In the genomic region with DNA sequence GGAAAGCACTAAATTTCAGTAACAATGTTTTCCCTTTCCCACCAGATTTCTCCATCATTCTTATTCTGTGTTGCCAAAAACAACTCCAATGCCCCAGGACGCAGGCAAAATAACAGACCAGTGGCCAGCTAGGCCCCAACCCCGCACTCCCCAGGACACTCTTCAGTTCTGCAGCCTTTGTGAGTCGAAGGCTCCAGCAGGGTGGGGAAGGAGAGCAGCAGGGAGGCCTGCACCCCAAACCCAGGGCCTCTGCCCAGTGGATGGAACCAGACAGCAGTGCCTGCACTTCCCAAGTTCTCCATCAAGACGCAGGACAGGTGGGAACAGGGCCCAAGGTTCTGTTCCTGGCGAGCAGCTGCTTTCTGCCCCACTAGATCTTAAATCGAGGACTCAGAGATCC, we compare ENCODE assay signal across 13 cellular contexts. TPM values are rescaled to one million over a fixed set of nuclear protein-coding genes. Genes with fewer than 3 reads are reported as not detected.
DNase-seq lines count a peak whose midpoint lies in the region; ATAC-seq and TF ChIP-seq lines count a peak whose summit lies in the region.
"Had no signal": no experiment of that assay in that cellular context is flagged by ENCODE, and none has a peak within 500 bp of the region (broad histone marks: within the 10 kb centered on the region; RNA-seq: fewer than 3 reads in every experiment).

No MANE protein-coding gene starts in this region.

- no peak for TF ChIP-seq POLR2A in right lobe of liver (IDR thresholded peaks at IDR 0.05)

- no peaks in the 10 kb centered on the region for H3K9me3 Mint-ChIP-seq in brain

- no peak overlapping the region for H3K4me3 ChIP-seq in right lobe of liver
- no peak overlapping the region for H3K4me3 ChIP-seq in skin epidermis
- no peak overlapping the region for H3K4me3 ChIP-seq in aorta (ENCODE audit: low read length in 2 of 2)
- H3K4me3 ChIP-seq: GM23248 had no signal

- H3K27ac Mint-ChIP-seq in brain: peak overlapping the region; percentile 68 to 100 (median 91)
- H3K27ac Mint-ChIP-seq: activated naive CD8-positive, alpha-beta T cell had no signal

- peak overlapping the region; percentile 93 to 99 (median 99) for H3K27ac ChIP-seq in right lobe of liver
- peak overlapping the region in 15 of 21 experiments; percentile 18 to 99 (median 95) for H3K27ac ChIP-seq in skin epidermis
- peak overlapping the region in 1 of 2 donors; percentile 48 for H3K27ac ChIP-seq in aorta (ENCODE audit: low read depth in 1 of 2, low read length in 2 of 2)

- 92% methylated on average over 2 of the region's 6 CpGs for WGBS in right lobe of liver (ENCODE audit: insufficient coverage, low coverage, low lambda C conversion rate, missing lambda C conversion rate)
- WGBS in aorta, 2 donors: 12 to 15% methylated on average over 6 of the region's 6 CpGs

- no peak overlapping the region for H3K4me3 Mint-ChIP-seq in brain
- H3K4me3 Mint-ChIP-seq: activated naive CD8-positive, alpha-beta T cell had no signal

- H3K9me3 ChIP-seq in right lobe of liver: no peaks in the 10 kb centered on the region
- H3K9me3 ChIP-seq in aorta (ENCODE audit: control insufficient read depth, low read length): no peaks in the 10 kb centered on the region

- DNase-seq in G401 (ENCODE audit: low spot score): peak; percentile 36
- DNase-seq in right lobe of liver: no peak
- no peak for DNase-seq in aorta
- no peak for DNase-seq in GM13976 (ENCODE audit: low spot score)
- DNase-seq in activated CD4-positive, alpha-beta T cell treated with anti-CD3 and anti-CD28 coated beads for 48 hours: no peak
- no peak for DNase-seq in NCI-H146 treated with DMSO at 0.1 percent for 48 hours (lab: John Stamatoyannopoulos, UW; ENCODE audit: unreplicated experiment)
- DNase-seq: effector memory CD4-positive, alpha-beta T cell; RPMI8226 had no signal

- H3K4me1 ChIP-seq in right lobe of liver (peaks cover 2 to 78% (median 29%) of the 10 kb centered on the region in 4 donors), aorta (ENCODE audit: control insufficient read depth in 1 of 2, insufficient read depth in 2 of 2, low read length in 2 of 2) (peaks cover 0 to 3% of the 10 kb centered on the region in 2 donors)

- intact Hi-C loops in right lobe of liver (cut with DNase I): no loop called here
- intact Hi-C loops in aorta (cut with DNase I): no loop called here

- H3K27me3 Mint-ChIP-seq in brain: no peaks in the 10 kb centered on the region
- H3K27me3 Mint-ChIP-seq: activated naive CD8-positive, alpha-beta T cell had no signal

- TF ChIP-seq CTCF in brain (conservative IDR thresholded peaks at IDR 0.05) (no peak), right lobe of liver (IDR thresholded peaks at IDR 0.05) (no peak), GM13976 (IDR thresholded peaks at IDR 0.05; ENCODE audit: borderline replicate concordance, control extremely low read depth, extremely low read depth, insufficient read depth, missing control alignments) (no peak)

- in situ Hi-C loops in G401 (cut with HindIII; ENCODE audit: low sequenced_read_pairs): no loop called here
- in situ Hi-C loops in GM13976 (cut with MboI; ENCODE audit: low sequenced_read_pairs, unreplicated experiment): no loop called here

- peaks cover 6% of the 10 kb centered on the region for H3K36me3 Mint-ChIP-seq in brain

- H3K27me3 ChIP-seq in right lobe of liver: no peaks in the 10 kb centered on the region
- H3K27me3 ChIP-seq in aorta (ENCODE audit: control insufficient read depth in 1 of 2, insufficient read depth in 2 of 2, low read length in 1 of 2): no peaks in the 10 kb centered on the region

- H3K4me1 Mint-ChIP-seq in brain: peaks cover 77% of the 10 kb centered on the region

- H3K36me3 ChIP-seq in right lobe of liver (no peaks in the 10 kb centered on the region), aorta (ENCODE audit: control insufficient read depth in 1 of 2, insufficient read depth in 2 of 2, low read length in 1 of 2) (peaks cover 0 to 1% of the 10 kb centered on the region in 2 donors)

- no peak for ATAC-seq in right lobe of liver
- ATAC-seq in aorta (ENCODE audit: low FRiP score): no peak
- ATAC-seq: sciatic nerve had no signal

RNA-seq across cellular contexts. Expression of gene PPP2R1B, which starts 34.4 kb away (rescaled TPM):
- 115 and 118 TPM in 2 replicates for total RNA-seq in G401 (2014; rRNA removed; shearing (Covaris generic))
- polyA plus RNA-seq in brain (ENCODE audit: insufficient read depth, low read depth, low replicate concordance): 15.3 TPM
- 100 to 1,000 TPM in 1 of 6 experiments, 10 to 100 TPM in 5; 44.5 to 150 (median 59.6) TPM for total RNA-seq in right lobe of liver
- 10 to 100 TPM; 21.9 to 27.2 TPM for total RNA-seq in aorta
- 1 to 10 TPM; 3.5 to 7.4 TPM for polyA plus RNA-seq in aorta
